Comparison of ENCODE assay signal across 29 cellular contexts in the genomic region with DNA sequence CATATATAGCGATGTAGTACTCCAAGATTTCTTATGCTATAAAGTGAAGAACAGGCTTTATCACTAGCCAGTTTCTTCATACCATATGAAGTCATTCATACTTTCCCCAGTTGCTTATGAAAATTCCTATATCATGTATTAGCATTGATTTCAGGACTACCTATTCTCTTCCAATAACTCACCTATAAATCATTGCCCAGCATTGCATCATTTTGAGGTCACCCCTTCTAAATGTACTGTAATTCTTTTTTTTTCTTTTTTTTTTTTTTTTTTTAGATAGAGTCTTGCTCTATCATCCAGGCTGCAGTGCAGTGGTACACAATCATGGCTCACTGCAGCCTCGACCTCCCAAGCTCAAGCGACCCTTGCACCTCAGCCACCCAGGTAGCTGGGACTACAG. TPM values are rescaled to one million over a fixed set of nuclear protein-coding genes. Genes with fewer than 3 reads are reported as not detected.
DNase-seq lines count a peak whose midpoint lies in the region; ATAC-seq, FAIRE-seq and TF ChIP-seq lines count a peak whose summit lies in the region.
"Had no signal": no experiment of that assay in that cellular context is flagged by ENCODE, and none has a peak within 500 bp of the region (broad histone marks: within the 10 kb centered on the region; RNA-seq: fewer than 3 reads in every experiment).

No MANE protein-coding gene starts in this region.

- H4K20me1 ChIP-seq in HCT116 (ENCODE audit: insufficient read depth) (no peaks in the 10 kb centered on the region), K562 (replicated peaks; ENCODE audit: control insufficient read depth, insufficient read depth, low read length) (no peaks in the 10 kb centered on the region)
- H4K20me1 ChIP-seq: BLaER1 had no signal

- H3K4me1 ChIP-seq in HCT116 (ENCODE audit: control insufficient read depth in 1 of 2, insufficient read depth in 2 of 2, low read length in 2 of 2) (peaks cover 0 to 15% of the 10 kb centered on the region in 2 experiments; a peak in 2 of 4 replicates), K562 (replicated peaks in 1 of 2; ENCODE audit: control insufficient read depth in 2 of 2, insufficient read depth in 2 of 2, low read length in 2 of 2) (peaks cover 5 to 8% of the 10 kb centered on the region in 2 experiments; a peak in 3 of 5 replicates), right atrium auricular region (no peaks in the 10 kb centered on the region)
- H3K4me1 ChIP-seq: BE2C had no signal

- H3K79me2 ChIP-seq in HCT116 (ENCODE audit: insufficient read depth, low read length), result no peaks in the 10 kb centered on the region
- no peaks in the 10 kb centered on the region for H3K79me2 ChIP-seq in K562 (ENCODE audit: control insufficient read depth, insufficient read depth, low read length)

- POLR2A ChIA-PET in HCT116 (lab: Charles Lee), result no interaction called here
- POLR2A ChIA-PET in K562 (lab: Yijun Ruan, JAX), result interaction anchor here (1.7 to 1.8 kb wide), 2 partner anchors 10 to 13 kb away, joined by 5 to 6 read pairs; no protein-coding TSS in a partner anchor

- 61% methylated on average over 3 of the region's 3 CpGs for WGBS in K562 (ENCODE audit: insufficient coverage, low coverage, missing lambda C conversion rate)

- H3K4me3 ChIP-seq in HCT116 (replicated peaks in 1 of 2; ENCODE audit: low read depth in 1 of 2, low read length in 2 of 2) (no peak overlapping the region), K562 (no peak overlapping the region), right atrium auricular region (no peak overlapping the region)
- H3K4me3 ChIP-seq: BLaER1, GM12878 had no signal

- TF ChIP-seq CTCF in HCT116 (IDR thresholded peaks at IDR 0.05 in 2 of 3, conservative IDR thresholded peaks at IDR 0.05 in 1 of 3; ENCODE audit: borderline replicate concordance in 1 of 3, insufficient read depth in 1 of 3, low read depth in 2 of 3, low read length in 2 of 3) (no peak), K562 (IDR thresholded peaks at IDR 0.05 in 2 of 3, conservative IDR thresholded peaks at IDR 0.05 in 1 of 3; ENCODE audit: insufficient read depth in 2 of 3, low read depth in 1 of 3, low read length in 3 of 3) (no peak), right atrium auricular region (IDR thresholded peaks at IDR 0.05) (no peak)

- H3K9ac ChIP-seq in HCT116 (ENCODE audit: low read length) (no peak overlapping the region), K562 (ENCODE audit: insufficient read depth in 1 of 2, low read depth in 2 of 2, low read length in 2 of 2) (no peak overlapping the region)
- H3K9ac ChIP-seq: BLaER1 had no signal

- ATAC-seq in HCT116 (no peak), K562 (no peak)
- ATAC-seq: GM12878 had no signal

- no peak overlapping the region for H3K27ac ChIP-seq in HCT116 (ENCODE audit: low read depth, low read length)
- H3K27ac ChIP-seq in K562 (ENCODE audit: extremely low read depth, low read depth, low read length), result no peak overlapping the region
- H3K27ac ChIP-seq in right atrium auricular region, result no peak overlapping the region
- H3K27ac ChIP-seq: BLaER1 had no signal

- H3K9me3 ChIP-seq in HCT116 (ENCODE audit: control insufficient read depth in 1 of 2, insufficient read depth in 1 of 2, low read depth in 1 of 2, low read length in 2 of 2) (no peaks in the 10 kb centered on the region), K562 (replicated peaks; ENCODE audit: control insufficient read depth, insufficient read depth, low read depth, low read length) (no peaks in the 10 kb centered on the region), right atrium auricular region (no peaks in the 10 kb centered on the region)
- H3K9me3 ChIP-seq: BE2C, BLaER1 had no signal

- DNase-seq in HCT116 (ENCODE audit: low read depth, low spot score) (no peak), K562 (ENCODE audit: extremely low read depth in 1 of 4, low spot score in 3 of 4) (no peak), head of caudate nucleus (no peak), right atrium auricular region (ENCODE audit: low spot score) (no peak)
- DNase-seq: 8988T; ACHN; BE2C; C1 segment of cervical spinal cord; CD4-positive, alpha-beta memory T cell; CD4-positive, CD25-positive, alpha-beta regulatory T cell; CD8-positive, alpha-beta memory T cell; COR-L47; DMS 273 treated with DMSO at 0.1 percent for 48 hours; DMS153; DMS53; DMS79; DND-41; EL; GDM1 had no signal

- H3K4me2 ChIP-seq in HCT116 (ENCODE audit: low read length) (no peak overlapping the region), K562 (ENCODE audit: insufficient read depth, low read length) (no peak overlapping the region)

- TF ChIP-seq RAD21 in HCT116 (IDR thresholded peaks at IDR 0.05; ENCODE audit: low read depth) (no peak), K562 (CRISPR knock-in tag; conservative IDR thresholded peaks at IDR 0.05 in 1 of 2, IDR thresholded peaks at IDR 0.05 in 1 of 2) (no peak)

- H3K27me3 ChIP-seq in HCT116 (ENCODE audit: insufficient read depth, low read length) (no peaks in the 10 kb centered on the region), K562 (ENCODE audit: control insufficient read depth in 2 of 2, insufficient read depth in 2 of 2, low read length in 2 of 2) (no peaks in the 10 kb centered on the region), right atrium auricular region (no peaks in the 10 kb centered on the region)
- H3K27me3 ChIP-seq: BE2C, BLaER1 had no signal

- BruUV-seq in HCT116 (replicated peaks; lab: Mats Ljungman, UMichigan) (no TSS peak), K562 (replicated peaks; lab: Mats Ljungman, UMichigan) (no TSS peak)

- RAD21 ChIA-PET in HCT116 (lab: Charles Lee; ENCODE audit: low non-redundant PET in 1 of 2, low total read pairs in 2 of 2, uncharacterized antibody in 2 of 2, unreplicated experiment in 2 of 2), result no interaction called here

- CTCF ChIA-PET in HCT116 (lab: Charles Lee), result no interaction called here
- CTCF ChIA-PET in K562 (lab: Yijun Ruan, JAX; ENCODE audit: low intra/inter-chr PET ratio), result no interaction called here

- TF ChIP-seq EP300 in K562 (IDR thresholded peaks at IDR 0.05; ENCODE audit: low read length), result no peak

- intact Hi-C loops in HCT116 (cut with micrococcal nuclease), result no loop called here
- intact Hi-C loops in K562 (cut with micrococcal nuclease), result no loop called here
- intact Hi-C loops in head of caudate nucleus (cut with DNase I), result no loop called here

- H2AFZ ChIP-seq in HCT116 (ENCODE audit: low read depth, low read length, poor library complexity, severe bottlenecking) (no peak overlapping the region), K562 (ENCODE audit: low read depth, low read length) (no peak overlapping the region)

- FAIRE-seq in K562 (lab: Jason Lieb, UNC) (no peak), islet of Langerhans (lab: Jason Lieb, UNC) (peak; percentile 13)
- FAIRE-seq: A204.1, GM12878, GM12892, GM18507 had no signal

- H3K9me2 ChIP-seq in HCT116 (ENCODE audit: insufficient read depth), result no peaks in the 10 kb centered on the region

- no peak for TF ChIP-seq POLR2A in HCT116 (IDR thresholded peaks at IDR 0.05; ENCODE audit: borderline replicate concordance, extremely low read depth, insufficient read depth, insufficient read length)
- TF ChIP-seq POLR2A in K562 (conservative IDR thresholded peaks at IDR 0.05), result no peak

- H3K9me1 ChIP-seq in K562 (ENCODE audit: control insufficient read depth, insufficient read depth, low read length), result no peaks in the 10 kb centered on the region

- in situ Hi-C loops in K562 (cut with MboI), result no loop called here

- H3K36me3 ChIP-seq in HCT116 (ENCODE audit: control insufficient read depth in 1 of 2, insufficient read depth in 2 of 2, low read length in 2 of 2) (no peaks in the 10 kb centered on the region), K562 (ENCODE audit: control insufficient read depth, insufficient read depth, low read length) (no peaks in the 10 kb centered on the region), right atrium auricular region (peaks cover 5% of the 10 kb centered on the region)
- H3K36me3 ChIP-seq: BE2C had no signal

RNA-seq across cellular contexts. Expression of gene RTP3, which starts 27.1 kb away (rescaled TPM):
- not detected for total RNA-seq in HCT116 (2021; ENCODE audit: unreplicated experiment)
- polyA plus RNA-seq in HCT116 (2012), result not detected in 2 replicates
- total RNA-seq in K562 (2011; cell fraction: chromatin; rRNA removed; ENCODE audit: low replicate concordance), result not detected in 2 replicates
- not detected in 2 replicates for total RNA-seq in K562 (2011; cell fraction: nucleolus; rRNA removed)
- total RNA-seq in K562 (2011; cell fraction: nucleoplasm; rRNA removed), result not detected in 2 replicates
- not detected in 2 replicates for total RNA-seq in K562 (2014; rRNA removed)
- not detected in 2 replicates for total RNA-seq in K562 (2014; rRNA removed; fragmentation: Illumina TruSeq; extraction: Trizol)
- total RNA-seq in K562 (2015; rRNA removed; fragmentation: Illumina TruSeq; extraction: Trizol), result not detected in 2 replicates
- total RNA-seq in K562 (2021), result not detected in 2 replicates
- not detected in 2 replicates for polyA plus RNA-seq in K562 (2011; rRNA removed)
- polyA plus RNA-seq in K562 (2011; cell fraction: cytosol; rRNA removed), result 0.04 TPM in 1 of 2 replicates, not detected in the other
- not detected in 2 replicates for polyA plus RNA-seq in K562 (2011; cell fraction: nucleus; rRNA removed)
- polyA plus RNA-seq in K562 (2012), result 0.08 TPM in 1 of 2 replicates, not detected in the other
- polyA plus RNA-seq in K562 (2014; fragmentation: Illumina TruSeq; extraction: Trizol), result not detected in 2 replicates
- not detected for polyA plus RNA-seq in K562 (2014; fragmentation: Nextera tagmentation; extraction: Ambion mirVana)
- not detected in 2 replicates for polyA plus RNA-seq in K562 (2014; rRNA removed)
- not detected in 2 replicates for polyA minus RNA-seq in K562 (2011; rRNA and poly(A)+ RNA removed)
- not detected in 2 replicates for polyA minus RNA-seq in K562 (2011; cell fraction: cytosol; rRNA and poly(A)+ RNA removed)
- polyA minus RNA-seq in K562 (2011; cell fraction: nucleus; rRNA and poly(A)+ RNA removed), result not detected in 2 replicates
- total RNA-seq in right atrium auricular region, result not detected
- total RNA-seq: A673; CD4-positive, alpha-beta memory T cell; CD4-positive, CD25-positive, alpha-beta regulatory T cell; CD8-positive, alpha-beta memory T cell; Daoy; G401; GM12878 had no signal
- polyA plus RNA-seq: CD14-positive monocyte; CD4-positive, alpha-beta memory T cell; CD4-positive, CD25-positive, alpha-beta regulatory T cell; CD8-positive, alpha-beta memory T cell had no signal

RNA-seq across cellular contexts. Expression of gene LRRC2, which starts 41.3 kb away (rescaled TPM):
- total RNA-seq in HCT116 (2021; ENCODE audit: unreplicated experiment) (not detected), K562 (2014; rRNA removed) (not detected in 2 replicates), K562 (2014; rRNA removed; fragmentation: Illumina TruSeq; extraction: Trizol) (not detected in 2 replicates), K562 (2015; rRNA removed; fragmentation: Illumina TruSeq; extraction: Trizol) (0.04 TPM in 1 of 2 replicates, not detected in the other), K562 (2021) (not detected in 2 replicates), right atrium auricular region (10 to 100 TPM in 1 of 2 donors, 1 to 10 TPM in 1; 7.0 to 29.7 TPM)
- not detected in 2 replicates for polyA plus RNA-seq in HCT116 (2012)
- total RNA-seq in K562 (2011; cell fraction: chromatin; rRNA removed; ENCODE audit: low replicate concordance), result not detected in 2 replicates
- total RNA-seq in K562 (2011; cell fraction: nucleolus; rRNA removed), result not detected in 2 replicates
- total RNA-seq in K562 (2011; cell fraction: nucleoplasm; rRNA removed), result not detected in 2 replicates
- polyA plus RNA-seq in K562 (2011; rRNA removed) (0.04 and 0.07 TPM in 2 replicates), K562 (2014; fragmentation: Illumina TruSeq; extraction: Trizol) (0.01 TPM in 1 of 2 replicates, not detected in the other), K562 (2014; fragmentation: Nextera tagmentation; extraction: Ambion mirVana) (under 1 TPM in 1 of 2 experiments, not detected in 1; 0.04 TPM), K562 (2014; rRNA removed) (0.01 TPM in 1 of 2 replicates, not detected in the other)
- not detected in 2 replicates for polyA plus RNA-seq in K562 (2011; cell fraction: cytosol; rRNA removed)
- not detected in 2 replicates for polyA plus RNA-seq in K562 (2011; cell fraction: nucleus; rRNA removed)
- 0.03 and 0.17 TPM in 2 replicates for polyA plus RNA-seq in K562 (2012)
- polyA minus RNA-seq in K562 (2011; rRNA and poly(A)+ RNA removed), result not detected in 2 replicates
- polyA minus RNA-seq in K562 (2011; cell fraction: cytosol; rRNA and poly(A)+ RNA removed), result not detected in 2 replicates
- polyA minus RNA-seq in K562 (2011; cell fraction: nucleus; rRNA and poly(A)+ RNA removed), result not detected in 2 replicates
- total RNA-seq: G401, GM12878 had no signal
- polyA plus RNA-seq: CD14-positive monocyte; CD8-positive, alpha-beta memory T cell; GM12878 had no signal

Comparison
In these comparisons a context has a peak if more than half of its experiments do, and no peak if none do; other contexts are left out.
1. Of the 22 proteins assayed by ChIP-seq in both K562 and HCT116: peak only in K562: none; only in HCT116: none; in both: CEBPB; in neither: 20; mixed calls (peak in some experiments, not most) for 1.